ENCODE assay signal across 1 cellular context in the genomic region with DNA sequence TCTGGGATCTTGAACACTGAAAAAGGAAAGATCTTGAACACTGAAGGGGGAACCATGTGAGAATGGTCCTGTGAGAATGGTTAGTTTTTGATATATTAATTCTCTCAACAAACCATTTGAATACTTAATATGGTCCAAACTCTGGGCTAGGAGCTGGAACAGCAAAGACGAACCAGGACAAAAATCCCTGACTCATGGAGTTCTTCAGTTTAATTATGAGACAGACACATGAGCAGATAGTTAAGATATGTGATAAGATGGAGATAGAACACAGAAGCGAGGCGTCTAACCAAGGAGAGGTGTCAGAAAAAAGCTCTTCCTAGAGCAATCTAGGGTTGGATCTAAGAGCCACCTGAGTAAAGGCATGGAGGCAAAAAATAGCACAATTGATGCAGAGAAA.
A peak's percentile ranks its signal among the peaks of the same experiment; 100 is the strongest.
TF ChIP-seq lines count a peak whose summit lies in the region.

No MANE protein-coding gene starts in this region.

TF ChIP-seq in K562, 482 proteins besides CTCF, POLR2A, EP300 and RAD21:
- TF ChIP-seq C11orf30 (IDR thresholded peaks at IDR 0.05; ENCODE audit: low read depth) (peak; percentile 85), NFE2 (IDR thresholded peaks at IDR 0.05; ENCODE audit: low read depth) (peak; percentile 76), MAFG (tag; conservative IDR thresholded peaks at IDR 0.05) (peak; percentile 78), FOSL1 (tag; conservative IDR thresholded peaks at IDR 0.05) (peak; percentile 43; the same call in 1 of the 2 replicates), MAFK (IDR thresholded peaks at IDR 0.05; ENCODE audit: low read length) (peak; percentile 26; the same call in 1 of the 2 replicates), JUND (IDR thresholded peaks at IDR 0.05; ENCODE audit: borderline replicate concordance, low read depth, low read length) (0 out of 2 replicates have a peak, but pooled peaks have one; percentile 10), JUND (tag; IDR thresholded peaks at IDR 0.05; ENCODE audit: borderline replicate concordance, low read depth, low read length) (no peak), ZNF316 (IDR thresholded peaks at IDR 0.05) (peak; percentile 87), MAFF (IDR thresholded peaks at IDR 0.05; ENCODE audit: low read length) (peak; percentile 26)
- TF ChIP-seq, protein P1, sequence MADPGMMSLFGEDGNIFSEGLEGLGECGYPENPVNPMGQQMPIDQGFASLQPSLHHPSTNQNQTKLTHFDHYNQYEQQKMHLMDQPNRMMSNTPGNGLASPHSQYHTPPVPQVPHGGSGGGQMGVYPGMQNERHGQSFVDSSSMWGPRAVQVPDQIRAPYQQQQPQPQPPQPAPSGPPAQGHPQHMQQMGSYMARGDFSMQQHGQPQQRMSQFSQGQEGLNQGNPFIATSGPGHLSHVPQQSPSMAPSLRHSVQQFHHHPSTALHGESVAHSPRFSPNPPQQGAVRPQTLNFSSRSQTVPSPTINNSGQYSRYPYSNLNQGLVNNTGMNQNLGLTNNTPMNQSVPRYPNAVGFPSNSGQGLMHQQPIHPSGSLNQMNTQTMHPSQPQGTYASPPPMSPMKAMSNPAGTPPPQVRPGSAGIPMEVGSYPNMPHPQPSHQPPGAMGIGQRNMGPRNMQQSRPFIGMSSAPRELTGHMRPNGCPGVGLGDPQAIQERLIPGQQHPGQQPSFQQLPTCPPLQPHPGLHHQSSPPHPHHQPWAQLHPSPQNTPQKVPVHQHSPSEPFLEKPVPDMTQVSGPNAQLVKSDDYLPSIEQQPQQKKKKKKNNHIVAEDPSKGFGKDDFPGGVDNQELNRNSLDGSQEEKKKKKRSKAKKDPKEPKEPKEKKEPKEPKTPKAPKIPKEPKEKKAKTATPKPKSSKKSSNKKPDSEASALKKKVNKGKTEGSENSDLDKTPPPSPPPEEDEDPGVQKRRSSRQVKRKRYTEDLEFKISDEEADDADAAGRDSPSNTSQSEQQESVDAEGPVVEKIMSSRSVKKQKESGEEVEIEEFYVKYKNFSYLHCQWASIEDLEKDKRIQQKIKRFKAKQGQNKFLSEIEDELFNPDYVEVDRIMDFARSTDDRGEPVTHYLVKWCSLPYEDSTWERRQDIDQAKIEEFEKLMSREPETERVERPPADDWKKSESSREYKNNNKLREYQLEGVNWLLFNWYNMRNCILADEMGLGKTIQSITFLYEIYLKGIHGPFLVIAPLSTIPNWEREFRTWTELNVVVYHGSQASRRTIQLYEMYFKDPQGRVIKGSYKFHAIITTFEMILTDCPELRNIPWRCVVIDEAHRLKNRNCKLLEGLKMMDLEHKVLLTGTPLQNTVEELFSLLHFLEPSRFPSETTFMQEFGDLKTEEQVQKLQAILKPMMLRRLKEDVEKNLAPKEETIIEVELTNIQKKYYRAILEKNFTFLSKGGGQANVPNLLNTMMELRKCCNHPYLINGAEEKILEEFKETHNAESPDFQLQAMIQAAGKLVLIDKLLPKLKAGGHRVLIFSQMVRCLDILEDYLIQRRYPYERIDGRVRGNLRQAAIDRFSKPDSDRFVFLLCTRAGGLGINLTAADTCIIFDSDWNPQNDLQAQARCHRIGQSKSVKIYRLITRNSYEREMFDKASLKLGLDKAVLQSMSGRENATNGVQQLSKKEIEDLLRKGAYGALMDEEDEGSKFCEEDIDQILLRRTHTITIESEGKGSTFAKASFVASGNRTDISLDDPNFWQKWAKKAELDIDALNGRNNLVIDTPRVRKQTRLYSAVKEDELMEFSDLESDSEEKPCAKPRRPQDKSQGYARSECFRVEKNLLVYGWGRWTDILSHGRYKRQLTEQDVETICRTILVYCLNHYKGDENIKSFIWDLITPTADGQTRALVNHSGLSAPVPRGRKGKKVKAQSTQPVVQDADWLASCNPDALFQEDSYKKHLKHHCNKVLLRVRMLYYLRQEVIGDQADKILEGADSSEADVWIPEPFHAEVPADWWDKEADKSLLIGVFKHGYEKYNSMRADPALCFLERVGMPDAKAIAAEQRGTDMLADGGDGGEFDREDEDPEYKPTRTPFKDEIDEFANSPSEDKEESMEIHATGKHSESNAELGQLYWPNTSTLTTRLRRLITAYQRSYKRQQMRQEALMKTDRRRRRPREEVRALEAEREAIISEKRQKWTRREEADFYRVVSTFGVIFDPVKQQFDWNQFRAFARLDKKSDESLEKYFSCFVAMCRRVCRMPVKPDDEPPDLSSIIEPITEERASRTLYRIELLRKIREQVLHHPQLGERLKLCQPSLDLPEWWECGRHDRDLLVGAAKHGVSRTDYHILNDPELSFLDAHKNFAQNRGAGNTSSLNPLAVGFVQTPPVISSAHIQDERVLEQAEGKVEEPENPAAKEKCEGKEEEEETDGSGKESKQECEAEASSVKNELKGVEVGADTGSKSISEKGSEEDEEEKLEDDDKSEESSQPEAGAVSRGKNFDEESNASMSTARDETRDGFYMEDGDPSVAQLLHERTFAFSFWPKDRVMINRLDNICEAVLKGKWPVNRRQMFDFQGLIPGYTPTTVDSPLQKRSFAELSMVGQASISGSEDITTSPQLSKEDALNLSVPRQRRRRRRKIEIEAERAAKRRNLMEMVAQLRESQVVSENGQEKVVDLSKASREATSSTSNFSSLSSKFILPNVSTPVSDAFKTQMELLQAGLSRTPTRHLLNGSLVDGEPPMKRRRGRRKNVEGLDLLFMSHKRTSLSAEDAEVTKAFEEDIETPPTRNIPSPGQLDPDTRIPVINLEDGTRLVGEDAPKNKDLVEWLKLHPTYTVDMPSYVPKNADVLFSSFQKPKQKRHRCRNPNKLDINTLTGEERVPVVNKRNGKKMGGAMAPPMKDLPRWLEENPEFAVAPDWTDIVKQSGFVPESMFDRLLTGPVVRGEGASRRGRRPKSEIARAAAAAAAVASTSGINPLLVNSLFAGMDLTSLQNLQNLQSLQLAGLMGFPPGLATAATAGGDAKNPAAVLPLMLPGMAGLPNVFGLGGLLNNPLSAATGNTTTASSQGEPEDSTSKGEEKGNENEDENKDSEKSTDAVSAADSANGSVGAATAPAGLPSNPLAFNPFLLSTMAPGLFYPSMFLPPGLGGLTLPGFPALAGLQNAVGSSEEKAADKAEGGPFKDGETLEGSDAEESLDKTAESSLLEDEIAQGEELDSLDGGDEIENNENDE (IDR thresholded peaks at IDR 0.05; ENCODE audit: low read depth, low read length): no peak
- TF ChIP-seq, protein P2, sequence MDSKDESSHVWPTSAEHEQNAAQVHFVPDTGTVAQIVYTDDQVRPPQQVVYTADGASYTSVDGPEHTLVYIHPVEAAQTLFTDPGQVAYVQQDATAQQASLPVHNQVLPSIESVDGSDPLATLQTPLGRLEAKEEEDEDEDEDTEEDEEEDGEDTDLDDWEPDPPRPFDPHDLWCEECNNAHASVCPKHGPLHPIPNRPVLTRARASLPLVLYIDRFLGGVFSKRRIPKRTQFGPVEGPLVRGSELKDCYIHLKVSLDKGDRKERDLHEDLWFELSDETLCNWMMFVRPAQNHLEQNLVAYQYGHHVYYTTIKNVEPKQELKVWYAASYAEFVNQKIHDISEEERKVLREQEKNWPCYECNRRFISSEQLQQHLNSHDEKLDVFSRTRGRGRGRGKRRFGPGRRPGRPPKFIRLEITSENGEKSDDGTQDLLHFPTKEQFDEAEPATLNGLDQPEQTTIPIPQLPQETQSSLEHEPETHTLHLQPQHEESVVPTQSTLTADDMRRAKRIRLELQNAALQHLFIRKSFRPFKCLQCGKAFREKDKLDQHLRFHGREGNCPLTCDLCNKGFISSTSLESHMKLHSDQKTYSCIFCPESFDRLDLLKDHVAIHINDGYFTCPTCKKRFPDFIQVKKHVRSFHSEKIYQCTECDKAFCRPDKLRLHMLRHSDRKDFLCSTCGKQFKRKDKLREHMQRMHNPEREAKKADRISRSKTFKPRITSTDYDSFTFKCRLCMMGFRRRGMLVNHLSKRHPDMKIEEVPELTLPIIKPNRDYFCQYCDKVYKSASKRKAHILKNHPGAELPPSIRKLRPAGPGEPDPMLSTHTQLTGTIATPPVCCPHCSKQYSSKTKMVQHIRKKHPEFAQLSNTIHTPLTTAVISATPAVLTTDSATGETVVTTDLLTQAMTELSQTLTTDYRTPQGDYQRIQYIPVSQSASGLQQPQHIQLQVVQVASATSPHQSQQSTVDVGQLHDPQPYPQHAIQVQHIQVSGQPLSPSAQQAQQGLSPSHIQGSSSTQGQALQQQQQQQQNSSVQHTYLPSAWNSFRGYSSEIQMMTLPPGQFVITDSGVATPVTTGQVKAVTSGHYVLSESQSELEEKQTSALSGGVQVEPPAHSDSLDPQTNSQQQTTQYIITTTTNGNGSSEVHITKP (IDR thresholded peaks at IDR 0.05; ENCODE audit: partially characterized antibody): no peak
TF ChIP-seq in K562: peak in this region for 8.
